In the genomic region with DNA sequence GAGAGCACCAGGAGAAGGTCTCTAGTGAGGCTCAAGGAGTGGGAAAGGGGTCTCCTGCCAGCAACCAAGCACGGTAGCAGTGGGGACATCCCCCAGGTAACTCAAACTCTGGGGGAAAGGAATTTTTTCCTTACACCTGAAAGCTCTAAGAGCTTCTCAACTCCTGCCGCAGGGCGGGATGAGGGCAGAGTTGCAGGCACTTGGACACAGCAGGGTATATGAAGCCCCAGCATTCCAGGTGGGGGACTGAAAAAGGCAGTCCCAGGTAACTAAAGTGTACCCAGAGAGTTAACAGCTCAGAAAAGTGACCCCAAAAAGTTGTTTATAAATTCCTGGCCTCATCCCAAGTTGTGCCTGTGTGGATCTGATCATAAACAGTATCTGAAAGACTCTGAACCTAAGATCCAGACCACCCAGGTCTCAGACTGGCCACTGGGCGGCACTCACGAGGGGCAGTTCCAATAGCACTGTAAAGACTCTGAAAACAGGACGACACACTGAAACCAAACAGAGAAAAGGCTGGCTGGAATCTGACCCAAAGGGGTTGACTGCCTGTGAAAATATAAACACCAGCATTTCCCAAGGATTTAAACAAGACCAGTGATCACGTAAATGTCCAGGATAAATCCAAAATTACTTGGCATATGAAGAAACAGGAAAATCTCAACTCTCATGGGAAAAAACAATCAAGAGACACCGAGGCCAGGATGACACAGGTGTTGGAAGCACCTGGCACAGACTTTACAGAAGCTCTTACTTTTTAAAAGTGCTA, we compare ENCODE assay signal across 1 cellular context.
TF ChIP-seq lines count a peak whose summit lies in the region.

No MANE protein-coding gene starts in this region.

TF ChIP-seq in HEK293T, 16 proteins besides CTCF, POLR2A, EP300 and RAD21 (continued from another document):
- TF ChIP-seq, protein P1, sequence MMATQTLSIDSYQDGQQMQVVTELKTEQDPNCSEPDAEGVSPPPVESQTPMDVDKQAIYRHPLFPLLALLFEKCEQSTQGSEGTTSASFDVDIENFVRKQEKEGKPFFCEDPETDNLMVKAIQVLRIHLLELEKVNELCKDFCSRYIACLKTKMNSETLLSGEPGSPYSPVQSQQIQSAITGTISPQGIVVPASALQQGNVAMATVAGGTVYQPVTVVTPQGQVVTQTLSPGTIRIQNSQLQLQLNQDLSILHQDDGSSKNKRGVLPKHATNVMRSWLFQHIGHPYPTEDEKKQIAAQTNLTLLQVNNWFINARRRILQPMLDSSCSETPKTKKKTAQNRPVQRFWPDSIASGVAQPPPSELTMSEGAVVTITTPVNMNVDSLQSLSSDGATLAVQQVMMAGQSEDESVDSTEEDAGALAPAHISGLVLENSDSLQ (IDR thresholded peaks at IDR 0.05) = no peak
- no peak for TF ChIP-seq FOXK2 (IDR thresholded peaks at IDR 0.05)
- TF ChIP-seq NFRKB (IDR thresholded peaks at IDR 0.05) = no peak
- no peak for TF ChIP-seq SP1 (IDR thresholded peaks at IDR 0.05)
- no peak for TF ChIP-seq L3MBTL2 (conservative IDR thresholded peaks at IDR 0.05)
- no peak for TF ChIP-seq HDGF (IDR thresholded peaks at IDR 0.05; ENCODE audit: borderline replicate concordance)
- TF ChIP-seq FOXM1 (IDR thresholded peaks at IDR 0.05; ENCODE audit: borderline replicate concordance) = no peak
